15 cellular contexts compared by ENCODE assay signal in genomic region chr11:123272565-123272964, GRCh38.
"Had no signal": no experiment of that assay in that cellular context is flagged by ENCODE, and none has a peak within 500 bp of the region (broad histone marks: within the 10 kb centered on the region; RNA-seq: fewer than 3 reads in every experiment).

No MANE protein-coding gene starts in this region.

- DNase-seq: activated CD4-positive, alpha-beta T cell treated with anti-CD3 and anti-CD28 coated beads for 36 hours; activated CD4-positive, alpha-beta T cell treated with anti-CD3 and anti-CD28 coated beads, Interleukin-2, amount 50 U/mL, for 48 hours; activated gamma-delta T cell; effector memory CD4-positive, alpha-beta T cell; foreskin melanocyte; glutamatergic neuron; hippocampal formation; nucleus accumbens; stimulated activated naive B cell treated with anti-CD40 and anti-IgM and Interleukin-4, amounts not matched to agents 10 μg/mL and 1 μg/mL and 100 μg/mL, for 72 hours had no signal

- H3K27me3 Mint-ChIP-seq: stimulated activated naive B cell treated with anti-CD40 and anti-IgM and Interleukin-4, amounts not matched to agents 10 μg/mL and 1 μg/mL and 100 μg/mL, for 72 hours had no signal

- H3K36me3 Mint-ChIP-seq: activated naive CD4-positive, alpha-beta T cell treated with anti-CD3 and anti-CD28 coated beads, Interleukin-2, amount 50 U/mL, for 24 hours; mesothelial cell of epicardium; natural killer cell treated with Interleukin-12 subunit alpha and Interleukin-12 subunit beta and Interleukin-15 and Interleukin-18, amount 100 ng/mL, for 72 hours; stimulated activated naive B cell treated with anti-CD40 and anti-IgM and Interleukin-4, amounts not matched to agents 10 μg/mL and 1 μg/mL and 100 μg/mL, for 72 hours; WTC11 had no signal

- H3K9me3 Mint-ChIP-seq: activated naive CD4-positive, alpha-beta T cell treated with anti-CD3 and anti-CD28 coated beads, Interleukin-2, amount 50 U/mL, for 24 hours; dendritic cell treated with granulocyte-macrophage colony-stimulating factor and Interleukin-4, amounts not matched to agents 40 ng/mL and 50 ng/mL, for 4 days; natural killer cell treated with Interleukin-12 subunit alpha and Interleukin-12 subunit beta and Interleukin-15 and Interleukin-18, amount 100 ng/mL, for 72 hours; stimulated activated naive B cell treated with anti-CD40 and anti-IgM and Interleukin-4, amounts not matched to agents 10 μg/mL and 1 μg/mL and 100 μg/mL, for 72 hours; WTC11 had no signal

- ATAC-seq: activated CD4-positive, alpha-beta T cell treated with anti-CD3 and anti-CD28 coated beads for 36 hours; natural killer cell treated with Interleukin-12 subunit alpha and Interleukin-12 subunit beta and Interleukin-15 and Interleukin-18, amount 100 ng/mL, for 72 hours; stimulated activated naive B cell treated with anti-CD40 and anti-IgM and Interleukin-4, amounts not matched to agents 10 μg/mL and 1 μg/mL and 100 μg/mL, for 72 hours; WTC11 had no signal

- H3K27ac Mint-ChIP-seq: activated CD4-positive, alpha-beta T cell treated with anti-CD3 and anti-CD28 coated beads for 36 hours; activated naive CD4-positive, alpha-beta T cell treated with anti-CD3 and anti-CD28 coated beads, Interleukin-2, amount 50 U/mL, for 24 hours; dendritic cell treated with granulocyte-macrophage colony-stimulating factor and Interleukin-4, amounts not matched to agents 40 ng/mL and 50 ng/mL, for 4 days; mesothelial cell of epicardium; natural killer cell treated with Interleukin-12 subunit alpha and Interleukin-12 subunit beta and Interleukin-15 and Interleukin-18, amount 100 ng/mL, for 72 hours; stimulated activated naive B cell treated with anti-CD40 and anti-IgM and Interleukin-4, amounts not matched to agents 10 μg/mL and 1 μg/mL and 100 μg/mL, for 72 hours; WTC11 had no signal

- H3K4me3 Mint-ChIP-seq: activated CD4-positive, alpha-beta T cell treated with anti-CD3 and anti-CD28 coated beads for 36 hours; activated naive CD4-positive, alpha-beta T cell treated with anti-CD3 and anti-CD28 coated beads, Interleukin-2, amount 50 U/mL, for 24 hours; dendritic cell treated with granulocyte-macrophage colony-stimulating factor and Interleukin-4, amounts not matched to agents 40 ng/mL and 50 ng/mL, for 4 days; mesothelial cell of epicardium; natural killer cell treated with Interleukin-12 subunit alpha and Interleukin-12 subunit beta and Interleukin-15 and Interleukin-18, amount 100 ng/mL, for 72 hours; stimulated activated naive B cell treated with anti-CD40 and anti-IgM and Interleukin-4, amounts not matched to agents 10 μg/mL and 1 μg/mL and 100 μg/mL, for 72 hours; WTC11 had no signal

- H3K4me3 ChIP-seq: lung had no signal

- H3K4me1 Mint-ChIP-seq: activated CD4-positive, alpha-beta T cell treated with anti-CD3 and anti-CD28 coated beads for 36 hours; activated naive CD4-positive, alpha-beta T cell treated with anti-CD3 and anti-CD28 coated beads, Interleukin-2, amount 50 U/mL, for 24 hours; mesothelial cell of epicardium; WTC11 had no signal
